In genomic region chr16:71627631-71628236, GRCh38 we compare ENCODE assay signal across 1 cellular context.
TF ChIP-seq lines count a peak whose summit lies in the region.

No MANE protein-coding gene starts in this region.

TF ChIP-seq in H1, 55 proteins besides CTCF, POLR2A, EP300 and RAD21:
- TF ChIP-seq BRCA1 (IDR thresholded peaks at IDR 0.05; ENCODE audit: low read depth, low read length) = no peak
- TF ChIP-seq CTBP2 (IDR thresholded peaks at IDR 0.05; ENCODE audit: borderline replicate concordance, insufficient read depth, insufficient read length, low read length) = no peak
- TF ChIP-seq HDAC6 (IDR thresholded peaks at IDR 0.05; ENCODE audit: low read depth, low read length) = no peak
- TF ChIP-seq ZNF274 (IDR thresholded peaks at IDR 0.05; ENCODE audit: borderline replicate concordance, extremely low read depth, low read length) = no peak
- TF ChIP-seq SUZ12 (IDR thresholded peaks at IDR 0.05; ENCODE audit: low read length) = no peak
- no peak for TF ChIP-seq JUN (IDR thresholded peaks at IDR 0.05; ENCODE audit: low read depth, low read length)
- TF ChIP-seq TEAD4 (IDR thresholded peaks at IDR 0.05; ENCODE audit: low read depth, low read length) = no peak
- TF ChIP-seq CREB1 (IDR thresholded peaks at IDR 0.05) = no peak
- no peak for TF ChIP-seq SIRT6 (IDR thresholded peaks at IDR 0.05; ENCODE audit: low read length)
- TF ChIP-seq HDAC2 (IDR thresholded peaks at IDR 0.05; ENCODE audit: borderline replicate concordance in 1 of 2, low read depth in 2 of 2, low read length in 2 of 2) = no peak
- TF ChIP-seq EGR1 (IDR thresholded peaks at IDR 0.05; ENCODE audit: borderline replicate concordance, low read depth, low read length) = no peak
- no peak for TF ChIP-seq USF2 (IDR thresholded peaks at IDR 0.05; ENCODE audit: low read length)
- no peak for TF ChIP-seq ATF2 (IDR thresholded peaks at IDR 0.05; ENCODE audit: low read length)
